20 cellular contexts compared by ENCODE assay signal in the genomic region with DNA sequence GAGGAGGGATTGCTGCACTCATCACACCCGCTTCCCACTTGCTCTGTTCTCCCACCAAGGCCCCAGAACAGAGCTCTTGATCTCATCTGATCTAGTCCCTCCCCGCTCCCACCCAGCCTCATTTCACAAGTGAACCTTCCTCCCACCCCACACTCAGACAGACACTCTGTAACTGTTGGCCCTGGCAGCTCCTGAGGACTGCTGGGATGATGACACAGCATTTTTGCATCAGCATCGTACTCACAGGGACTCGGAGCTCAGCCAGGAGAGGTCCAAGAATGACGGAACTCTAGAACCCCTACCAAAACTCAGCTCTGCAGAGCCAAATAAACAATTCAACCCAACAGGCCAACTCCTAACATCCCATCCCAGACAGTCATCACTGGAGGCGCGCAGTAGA. TPM values are rescaled to one million over a fixed set of nuclear protein-coding genes. Genes with fewer than 3 reads are reported as not detected.
DNase-seq lines count a peak whose midpoint lies in the region; ATAC-seq, FAIRE-seq and TF ChIP-seq lines count a peak whose summit lies in the region.
"Had no signal": no experiment of that assay in that cellular context is flagged by ENCODE, and none has a peak within 500 bp of the region (broad histone marks: within the 10 kb centered on the region; RNA-seq: fewer than 3 reads in every experiment).

No MANE protein-coding gene starts in this region.

- in situ Hi-C loops in Panc1 (cut with HindIII; ENCODE audit: low pct_unique_long_range_greater_than_20kb, low sequenced_read_pairs): no loop called here

- H4K20me1 ChIP-seq in H1 (replicated peaks in 1 of 2; ENCODE audit: control insufficient read depth in 1 of 2, insufficient read depth in 2 of 2, low read length in 2 of 2): no peaks in the 10 kb centered on the region
- H4K20me1 ChIP-seq: BLaER1 had no signal

- no peak overlapping the region for H4K5ac ChIP-seq in H1 (ENCODE audit: insufficient read length, low read depth, low read length)

- no peak overlapping the region for H2AFZ ChIP-seq in H1 (ENCODE audit: low read length)
- H2AFZ ChIP-seq: GM23248 had no signal

- H3K4me3 ChIP-seq in Panc1 (ENCODE audit: low read depth in 2 of 2, low read length in 2 of 2): no peak overlapping the region
- H3K4me3 ChIP-seq in H1 (ENCODE audit: extremely low read depth in 1 of 4, insufficient read depth in 2 of 4, low read depth in 3 of 4, low read length in 4 of 4): no peak overlapping the region
- no peak overlapping the region for H3K4me3 ChIP-seq in tibial nerve
- H3K4me3 ChIP-seq: BLaER1, GM23248 had no signal

- H3K4me1 ChIP-seq in Panc1 (ENCODE audit: control insufficient read depth, insufficient read depth, low read length) (no peaks in the 10 kb centered on the region), H1 (replicated peaks in 1 of 4; ENCODE audit: control insufficient read depth in 3 of 4, insufficient read depth in 4 of 4, low read length in 3 of 4) (no peaks in the 10 kb centered on the region), tibial nerve (no peaks in the 10 kb centered on the region)
- H3K4me1 ChIP-seq: BLaER1 had no signal

- WGBS in H1 (ENCODE audit: extremely low coverage in 1 of 2, insufficient coverage in 1 of 2, insufficient read length in 1 of 2, insufficient replicate concordance in 2 of 2, low coverage in 1 of 2, low lambda C conversion rate in 2 of 2, missing lambda C conversion rate in 1 of 2), 2 experiments: 92% methylated on average over 7 of the region's 7 CpGs; no CpG with 5 or more reads in 1 of the 2 experiments
- WGBS in tibial nerve, 2 donors: 96 to 99% methylated on average over 7 of the region's 7 CpGs

- TF ChIP-seq POLR2A in H1 (IDR thresholded peaks at IDR 0.05; ENCODE audit: control extremely low read depth in 1 of 2, low read depth in 2 of 2, low read length in 2 of 2) (no peak), tibial nerve (IDR thresholded peaks at IDR 0.05) (no peak)

- no peak for FAIRE-seq in H1 (lab: Jason Lieb, UNC)
- FAIRE-seq: G401.6, GM12891, GM19239, H54 had no signal

- no TSS peak for BruUV-seq in Panc1 (replicated peaks; lab: Mats Ljungman, UMichigan)

- CTCF ChIA-PET in Panc1 (lab: Charles Lee): no interaction called here
- CTCF ChIA-PET in H1 (lab: Charles Lee; ENCODE audit: partially characterized antibody): interaction anchor here (0.6 to 1.6 kb wide), 4 partner anchors 9 to 245 kb away, joined by 3 to 5 read pairs (median 3); no protein-coding TSS in a partner anchor

- H2BK15ac ChIP-seq in H1 (ENCODE audit: low read length): no peak overlapping the region

- no peaks in the 10 kb centered on the region for H3K27me3 Mint-ChIP-seq in neural crest cell (ENCODE audit: low read depth)
- H3K27me3 Mint-ChIP-seq: IgD-negative memory B cell had no signal

- POLR2A ChIA-PET in Panc1 (lab: Charles Lee): no interaction called here
- POLR2A ChIA-PET in H1 (lab: Charles Lee; ENCODE audit: partially characterized antibody): interaction anchor here (0.9 to 1.0 kb wide), 2 partner anchors 9 to 165 kb away, joined by 3 read pairs; no protein-coding TSS in a partner anchor

- H3K9me3 ChIP-seq in Panc1 (ENCODE audit: control insufficient read depth, insufficient read depth, low read depth, low read length) (peaks cover 23% of the 10 kb centered on the region), H1 (ENCODE audit: insufficient read depth in 2 of 2, low read depth in 1 of 2, low read length in 1 of 2) (peaks cover 7 to 10% of the 10 kb centered on the region in 2 experiments), tibial nerve (peaks cover 0 to 25% (median 2%) of the 10 kb centered on the region in 4 donors)

- no peak overlapping the region for H3K4me2 ChIP-seq in H1 (ENCODE audit: insufficient read depth in 1 of 2, low read depth in 2 of 2, low read length in 2 of 2)
- H3K4me2 ChIP-seq: BLaER1 had no signal

- TF ChIP-seq EP300 in H1 (IDR thresholded peaks at IDR 0.05; ENCODE audit: borderline replicate concordance in 1 of 2, low read depth in 2 of 2, low read length in 2 of 2) (no peak), tibial nerve (IDR thresholded peaks at IDR 0.05) (no peak)

- peak overlapping the region; percentile 60 to 77 for H3K27ac Mint-ChIP-seq in activated naive CD4-positive, alpha-beta T cell treated with anti-CD3 and anti-CD28 coated beads, Interleukin-2, amount 50 U/mL, for 72 hours
- peak overlapping the region; percentile 12 for H3K27ac Mint-ChIP-seq in neural crest cell (ENCODE audit: unreplicated experiment)
- H3K27ac Mint-ChIP-seq: CD14-positive monocyte; CD4-positive, alpha-beta memory T cell had no signal

- no peak overlapping the region for H3K4ac ChIP-seq in H1 (replicated peaks; ENCODE audit: insufficient read length, low read depth, low read length)

- H2BK12ac ChIP-seq in H1 (ENCODE audit: low read depth, low read length): no peak overlapping the region

- H3K36me3 ChIP-seq in Panc1 (ENCODE audit: control insufficient read depth, insufficient read depth, low read length): no peaks in the 10 kb centered on the region
- peaks cover 0 to 2% (median 0%) of the 10 kb centered on the region in 4 experiments; a peak in 1 of 8 replicates for H3K36me3 ChIP-seq in H1 (ENCODE audit: control insufficient read depth in 2 of 4, insufficient read depth in 4 of 4, low read length in 3 of 4)
- H3K36me3 ChIP-seq in tibial nerve: peaks cover 0 to 8% (median 0%) of the 10 kb centered on the region in 3 donors

- H4K91ac ChIP-seq in H1 (replicated peaks; ENCODE audit: insufficient read length, low read length): no peak overlapping the region

- no peak for DNase-seq in activated naive CD4-positive, alpha-beta T cell treated with anti-CD3 and anti-CD28 coated beads, Interleukin-2, amount 50 U/mL, for 72 hours (ENCODE audit: low spot score in 2 of 2)
- DNase-seq in activated naive CD4-positive, alpha-beta T cell (lab: John Stamatoyannopoulos, UW): no peak
- DNase-seq in Panc1 (ENCODE audit: low read depth, low spot score) (no peak), H1 (ENCODE audit: low read depth in 1 of 2, low spot score in 2 of 2) (no peak), neural crest cell (ENCODE audit: low read depth, low spot score) (no peak), DMS153 (lab: John Stamatoyannopoulos, UW) (no peak), Kasumi-1 (lab: John Stamatoyannopoulos, UW) (no peak), tibial nerve (ENCODE audit: low spot score in 2 of 2) (no peak)
- DNase-seq: CD4-positive, alpha-beta memory T cell; GM23248; HCEC 1CT had no signal

- H3K27me3 ChIP-seq in Panc1 (ENCODE audit: control insufficient read depth, insufficient read depth, low read length): no peaks in the 10 kb centered on the region
- no peaks in the 10 kb centered on the region for H3K27me3 ChIP-seq in H1 (replicated peaks in 1 of 4; ENCODE audit: control insufficient read depth in 3 of 4, extremely low read depth in 1 of 4, insufficient read depth in 3 of 4, low read length in 3 of 4)
- no peaks in the 10 kb centered on the region for H3K27me3 ChIP-seq in tibial nerve
- H3K27me3 ChIP-seq: BLaER1 had no signal

- no peak for TF ChIP-seq RAD21 in H1 (IDR thresholded peaks at IDR 0.05 in 1 of 2, conservative IDR thresholded peaks at IDR 0.05 in 1 of 2; ENCODE audit: low read depth in 2 of 2, low read length in 2 of 2)

- H3K9ac ChIP-seq in H1 (replicated peaks in 1 of 4; ENCODE audit: extremely low read depth in 1 of 4, low read depth in 3 of 4, low read length in 3 of 4): no peak overlapping the region
- H3K9ac ChIP-seq: BLaER1, GM23248 had no signal

- no peak overlapping the region for H3K18ac ChIP-seq in H1 (ENCODE audit: extremely low read depth, low read length)

- intact Hi-C loops in Panc1 (cut with micrococcal nuclease; ENCODE audit: unreplicated experiment): no loop called here

- H4K8ac ChIP-seq in H1 (ENCODE audit: extremely low read depth, insufficient read depth, low read length): no peak overlapping the region

- peaks cover 27 to 30% of the 10 kb centered on the region in 2 donors for H3K36me3 Mint-ChIP-seq in activated naive CD4-positive, alpha-beta T cell treated with anti-CD3 and anti-CD28 coated beads, Interleukin-2, amount 50 U/mL, for 72 hours
- peaks cover 27% of the 10 kb centered on the region for H3K36me3 Mint-ChIP-seq in neural crest cell (ENCODE audit: low read depth)

- H3K79me2 ChIP-seq in H1 (ENCODE audit: control insufficient read depth in 1 of 2, insufficient read depth in 2 of 2, low read length in 2 of 2): no peaks in the 10 kb centered on the region

- H2BK5ac ChIP-seq in H1 (ENCODE audit: low read depth, low read length): no peak overlapping the region

- no peak overlapping the region for H3K14ac ChIP-seq in H1 (ENCODE audit: insufficient read length)

- H3K4me3 Mint-ChIP-seq in neural crest cell: no peak overlapping the region
- H3K4me3 Mint-ChIP-seq: CD14-positive monocyte; CD4-positive, alpha-beta memory T cell; IgD-negative memory B cell had no signal

- no peak overlapping the region for H2BK120ac ChIP-seq in H1 (replicated peaks; ENCODE audit: low read depth, low read length)

- no peak for ATAC-seq in activated naive CD4-positive, alpha-beta T cell treated with anti-CD3 and anti-CD28 coated beads, Interleukin-2, amount 50 U/mL, for 72 hours
- ATAC-seq in Panc1: peak; percentile 48; the same call in 1 of the 2 replicates

- H2AK5ac ChIP-seq in H1 (ENCODE audit: low read depth, low read length): no peak overlapping the region

- H3K9me3 Mint-ChIP-seq in activated naive CD4-positive, alpha-beta T cell treated with anti-CD3 and anti-CD28 coated beads, Interleukin-2, amount 50 U/mL, for 72 hours: peaks cover 10 to 32% of the 10 kb centered on the region in 2 donors
- peaks cover 10% of the 10 kb centered on the region for H3K9me3 Mint-ChIP-seq in neural crest cell

- no peak overlapping the region for H3K27ac ChIP-seq in Panc1 (ENCODE audit: low read length)
- no peak overlapping the region for H3K27ac ChIP-seq in H1 (ENCODE audit: low read depth, low read length)
- no peak overlapping the region for H3K27ac ChIP-seq in tibial nerve
- H3K27ac ChIP-seq: 22Rv1, BLaER1, GM23248, HL-60 had no signal

- H3K23ac ChIP-seq in H1 (ENCODE audit: insufficient read length): no peak overlapping the region

- no peak overlapping the region for H3K56ac ChIP-seq in H1 (replicated peaks; ENCODE audit: insufficient read length, low read depth, low read length)

- no peaks in the 10 kb centered on the region for H3K4me1 Mint-ChIP-seq in neural crest cell
- H3K4me1 Mint-ChIP-seq: CD14-positive monocyte; CD4-positive, alpha-beta memory T cell; IgD-negative memory B cell had no signal

- H3K79me1 ChIP-seq in H1 (ENCODE audit: low read depth, low read length): no peaks in the 10 kb centered on the region

- TF ChIP-seq CTCF in Panc1 (IDR thresholded peaks at IDR 0.05) (no peak), H1 (IDR thresholded peaks at IDR 0.05; ENCODE audit: control extremely low read depth in 1 of 3, insufficient read depth in 1 of 3, low read depth in 1 of 3, low read length in 3 of 3) (no peak), neural crest cell (conservative IDR thresholded peaks at IDR 0.05) (no peak), tibial nerve (IDR thresholded peaks at IDR 0.05) (no peak)

- no peak overlapping the region for H2BK20ac ChIP-seq in H1 (ENCODE audit: low read length)

- no peaks in the 10 kb centered on the region for H3K23me2 ChIP-seq in H1 (ENCODE audit: low read depth, low read length)

RNA-seq across cellular contexts. Expression of gene ZNF124, which starts 11.2 kb away (rescaled TPM):
- 10 to 100 TPM; 11.0 to 13.2 TPM for total RNA-seq in activated naive CD4-positive, alpha-beta T cell treated with anti-CD3 and anti-CD28 coated beads, Interleukin-2, amount 50 U/mL, for 72 hours
- 18.6 TPM for total RNA-seq in Panc1 (2021; ENCODE audit: unreplicated experiment)
- polyA plus RNA-seq in Panc1 (2012; ENCODE audit: insufficient read length): 4.2 TPM
- total RNA-seq in H1 (2021; fragmentation: NEBNext Ultra II Directional; extraction: Animal tissue kit (Norgen Biotek cat#: 25700)): 35.6 and 39.9 TPM in 2 replicates
- polyA plus RNA-seq in H1 (2011; rRNA removed): 3.6 and 4.6 TPM in 2 replicates
- polyA plus RNA-seq in H1 (2011; cell fraction: cytosol; rRNA removed): 7.7 TPM
- polyA plus RNA-seq in H1 (2011; cell fraction: nucleus; rRNA removed): 6.3 TPM
- polyA plus RNA-seq in H1 (2012, experiment 1 of 2): 6.2 to 11.4 TPM (median 8.8 TPM) in 4 replicates
- 0.97 TPM for polyA plus RNA-seq in H1 (2012, experiment 2 of 2)
- polyA plus RNA-seq in H1 (2013, experiment 1 of 2): 14.6 TPM
- 13.8 TPM for polyA plus RNA-seq in H1 (2013, experiment 2 of 2)
- 40.8 and 66.4 TPM in 2 replicates for polyA minus RNA-seq in H1 (2011; rRNA and poly(A)+ RNA removed)
- 16.7 TPM for polyA minus RNA-seq in H1 (2011; cell fraction: cytosol; rRNA and poly(A)+ RNA removed)
- 119 TPM for polyA minus RNA-seq in H1 (2011; cell fraction: nucleus; rRNA and poly(A)+ RNA removed)
- 87.0 and 90.2 TPM in 2 replicates for total RNA-seq in neural crest cell
- total RNA-seq in tibial nerve: 10 to 100 TPM; 11.1 to 34.1 (median 15.6) TPM
